Comparison of ENCODE assay signal across 23 cellular contexts in genomic region chr14:92863281-92863680, GRCh38. TPM values are rescaled to one million over a fixed set of nuclear protein-coding genes. Genes with fewer than 3 reads are reported as not detected.
DNase-seq lines count a peak whose midpoint lies in the region; ATAC-seq, FAIRE-seq and TF ChIP-seq lines count a peak whose summit lies in the region.
"Had no signal": no experiment of that assay in that cellular context is flagged by ENCODE, and none has a peak within 500 bp of the region (broad histone marks: within the 10 kb centered on the region; RNA-seq: fewer than 3 reads in every experiment).

No MANE protein-coding gene starts in this region.

- ATAC-seq in pancreas, result peak; percentile 21 to 51 (median 42)
- ATAC-seq in upper lobe of right lung, result no peak
- no peak for ATAC-seq in HG03039 (IDR thresholded peaks at IDR 0.05; ENCODE audit: unreplicated experiment)
- ATAC-seq in GM18873 (IDR thresholded peaks at IDR 0.05; ENCODE audit: low FRiP score, unreplicated experiment), result no peak
- ATAC-seq: GM23338; naive thymus-derived CD4-positive, alpha-beta T cell had no signal

- no peak for FAIRE-seq in pancreas (lab: Jason Lieb, UNC)
- FAIRE-seq: urothelium cell line had no signal

- H3K9me3 ChIP-seq in pancreas (no peaks in the 10 kb centered on the region), upper lobe of right lung (no peaks in the 10 kb centered on the region)
- H3K9me3 ChIP-seq: Caco-2 had no signal

- 37% methylated on average over 4 of the region's 4 CpGs for WGBS in pancreas, 2 donors

- H3K36me3 ChIP-seq in pancreas, result no peaks in the 10 kb centered on the region
- H3K36me3 ChIP-seq in upper lobe of right lung, result no peaks in the 10 kb centered on the region
- H3K36me3 ChIP-seq: breast epithelium had no signal

- DNase-seq in DMS 273 (lab: John Stamatoyannopoulos, UW; ENCODE audit: unreplicated experiment), result peak; percentile 59
- DNase-seq in DMS 273 treated with DMSO at 0.1 percent for 48 hours (lab: John Stamatoyannopoulos, UW), result no peak
- peak; percentile 55 for DNase-seq in NCI-H2171 (lab: John Stamatoyannopoulos, UW)
- peak; percentile 23 for DNase-seq in RPMI8226
- DNase-seq in pancreas, result no peak
- no peak for DNase-seq in upper lobe of right lung
- DNase-seq: activated effector memory CD4-positive, alpha-beta T cell treated with anti-CD3 and anti-CD28 coated beads, Interleukin-2, amount 50 U/mL, for 16 hours; AML-193; Caco-2; Kasumi-1; naive thymus-derived CD4-positive, alpha-beta T cell; NCI-H187; stimulated activated CD4-positive, alpha-beta T cell treated with anti-CD3 and anti-CD28 coated beads, Interleukin-4, amount 100 ng/mL, for 4 hours had no signal

- intact Hi-C loops in pancreas (cut with DNase I), result no loop called here
- intact Hi-C loops in upper lobe of right lung (cut with DNase I), result no loop called here

- H3K4me3 ChIP-seq in pancreas, result no peak overlapping the region
- H3K4me3 ChIP-seq in upper lobe of right lung, result no peak overlapping the region
- H3K4me3 ChIP-seq: breast epithelium, GM23338, smooth muscle cell had no signal

- TF ChIP-seq CTCF in pancreas (IDR thresholded peaks at IDR 0.05), result no peak
- no peak for TF ChIP-seq CTCF in upper lobe of right lung (IDR thresholded peaks at IDR 0.05)

- H3K4me1 ChIP-seq in pancreas, result no peaks in the 10 kb centered on the region
- no peaks in the 10 kb centered on the region for H3K4me1 ChIP-seq in upper lobe of right lung
- H3K4me1 ChIP-seq: breast epithelium, Caco-2, foreskin keratinocyte had no signal

- H3K27me3 ChIP-seq in pancreas, result no peaks in the 10 kb centered on the region
- no peaks in the 10 kb centered on the region for H3K27me3 ChIP-seq in upper lobe of right lung
- H3K27me3 ChIP-seq: breast epithelium, foreskin keratinocyte had no signal

- H3K27ac ChIP-seq in pancreas (no peak overlapping the region), upper lobe of right lung (no peak overlapping the region)
- H3K27ac ChIP-seq: 22Rv1, breast epithelium, foreskin keratinocyte had no signal

RNA-seq across cellular contexts. Expression of gene CHGA, which starts 59.7 kb away (rescaled TPM):
- total RNA-seq in pancreas (100 to 1,000 TPM in 2 of 6 donors, 10 to 100 TPM in 4; 30.3 to 176 (median 67.9) TPM), upper lobe of right lung (not detected)
- polyA plus RNA-seq in pancreas, result 1,000 to 10,000 TPM in 1 of 2 donors, 100 to 1,000 TPM in 1; 706 to 1,505 TPM
- total RNA-seq: Caco-2; foreskin keratinocyte; kidney epithelial cell; naive thymus-derived CD4-positive, alpha-beta T cell; RPMI7951; smooth muscle cell had no signal
- polyA plus RNA-seq: foreskin keratinocyte; naive thymus-derived CD4-positive, alpha-beta T cell; smooth muscle cell had no signal

Comparison
In these comparisons a context has a peak if more than half of its experiments do, and no peak if none do; other contexts are left out.
1. DNase-seq: peak in DMS 273 (single experiment), NCI-H2171 (single experiment) and RPMI8226 (single experiment); none in DMS 273 treated with DMSO at 0.1 percent for 48 hours (single experiment), pancreas (0 of 6) and upper lobe of right lung (single experiment).
2. ATAC-seq: peak in pancreas (4 of 4); none in upper lobe of right lung (single experiment), HG03039 (single experiment) and GM18873 (single experiment).
3. RNA of gene CHGA, which starts 59.7 kb away (total RNA-seq): 30.3 to 176 TPM in pancreas; not detected in upper lobe of right lung (single experiment); every median in the first group is over 10 times any median in the second.